16 cellular contexts compared by ENCODE assay signal in genomic region chrX:55357236-55357635, GRCh38.
DNase-seq lines count a peak whose midpoint lies in the region; ATAC-seq and TF ChIP-seq lines count a peak whose summit lies in the region.
"Had no signal": no experiment of that assay in that cellular context is flagged by ENCODE, and none has a peak within 500 bp of the region (broad histone marks: within the 10 kb centered on the region; RNA-seq: fewer than 3 reads in every experiment).

No MANE protein-coding gene starts in this region.

- H3K36me3 ChIP-seq in CD4-positive, CD25-positive, alpha-beta regulatory T cell (ENCODE audit: control insufficient read depth, insufficient read depth, low read length) = no peaks in the 10 kb centered on the region
- H3K36me3 ChIP-seq in CD8-positive, alpha-beta T cell (ENCODE audit: insufficient read depth, low read length) = no peaks in the 10 kb centered on the region
- H3K36me3 ChIP-seq in naive thymus-derived CD4-positive, alpha-beta T cell (ENCODE audit: control insufficient read depth in 2 of 3, insufficient read depth in 3 of 3, low read length in 3 of 3) = no peaks in the 10 kb centered on the region
- no peaks in the 10 kb centered on the region for H3K36me3 ChIP-seq in A673 (ENCODE audit: insufficient read depth, low read length, poor library complexity, severe bottlenecking)
- H3K36me3 ChIP-seq: BLaER1 treated with 17β-estradiol and CSF1 and Interleukin-3, amounts not matched to agents 10 nM and 100 nM had no signal

- BruUV-seq in A673 (replicated peaks; lab: Mats Ljungman, UMichigan) = no TSS peak

- H3K9me3 Mint-ChIP-seq in activated naive CD4-positive, alpha-beta T cell treated with anti-CD3 and anti-CD28 coated beads for 36 hours = peaks cover 18% of the 10 kb centered on the region
- peaks cover 0 to 7% (median 5%) of the 10 kb centered on the region in 7 donors for H3K9me3 Mint-ChIP-seq in CD4-positive, CD25-positive, alpha-beta regulatory T cell
- peaks cover 7% of the 10 kb centered on the region for H3K9me3 Mint-ChIP-seq in CD8-positive, alpha-beta T cell
- H3K9me3 Mint-ChIP-seq in naive thymus-derived CD4-positive, alpha-beta T cell = peaks cover 3 to 30% (median 14%) of the 10 kb centered on the region in 11 donors

- intact Hi-C loops in activated naive CD4-positive, alpha-beta T cell treated with anti-CD3 and anti-CD28 coated beads for 36 hours (cut with micrococcal nuclease) = no loop called here
- intact Hi-C loops in CD8-positive, alpha-beta T cell (cut with DNase I, micrococcal nuclease) = loop anchor here in 1 of 2 experiments (10.0 kb wide), 1 partner anchor 62 kb away; no protein-coding TSS in a partner anchor
- intact Hi-C loops in naive thymus-derived CD4-positive, alpha-beta T cell (cut with micrococcal nuclease) = loop anchor here in 1 of 2 donors (1.0 kb wide), 1 partner anchor 40 kb away; no protein-coding TSS in a partner anchor
- intact Hi-C loops in A673 (cut with micrococcal nuclease; ENCODE audit: unreplicated experiment) = no loop called here

- CTCF ChIA-PET in activated naive CD4-positive, alpha-beta T cell treated with anti-CD3 and anti-CD28 coated beads for 36 hours (lab: Charles Lee) = no interaction called here
- CTCF ChIA-PET in CD8-positive, alpha-beta T cell (lab: Charles Lee) = no interaction called here
- CTCF ChIA-PET in naive thymus-derived CD4-positive, alpha-beta T cell (lab: Charles Lee) = interaction anchor here (1.0 kb wide), 1 partner anchor 14 kb away, joined by 3 read pairs; no protein-coding TSS in a partner anchor
- CTCF ChIA-PET in A673 (lab: Charles Lee) = no interaction called here

- DNase-seq in activated naive CD4-positive, alpha-beta T cell treated with anti-CD3 and anti-CD28 coated beads for 36 hours = no peak
- DNase-seq in activated naive CD4-positive, alpha-beta T cell treated with anti-CD3 and anti-CD28 coated beads, Interleukin-2, amount 50 U/mL, for 16 hours = no peak
- peak in 2 of 3 donors; percentile 21 to 42 for DNase-seq in CD4-positive, CD25-positive, alpha-beta regulatory T cell
- DNase-seq in CD8-positive, alpha-beta T cell = no peak
- peak in 7 of 9 donors; percentile 15 to 50 (median 33) for DNase-seq in naive thymus-derived CD4-positive, alpha-beta T cell
- no peak for DNase-seq in A673 (ENCODE audit: low spot score)
- DNase-seq: 8988T, Calu3, DND-41, EL, GM23248, HCEC 1CT had no signal

- H3K4me3 Mint-ChIP-seq in activated naive CD4-positive, alpha-beta T cell treated with anti-CD3 and anti-CD28 coated beads for 36 hours = no peak overlapping the region
- H3K4me3 Mint-ChIP-seq in CD4-positive, CD25-positive, alpha-beta regulatory T cell = peak overlapping the region in 3 of 4 donors; percentile 19 to 51 (median 41)
- H3K4me3 Mint-ChIP-seq in CD8-positive, alpha-beta T cell = no peak overlapping the region
- peak overlapping the region in 8 of 10 donors; percentile 15 to 64 (median 40) for H3K4me3 Mint-ChIP-seq in naive thymus-derived CD4-positive, alpha-beta T cell
- H3K4me3 Mint-ChIP-seq: B cell had no signal

- no peaks in the 10 kb centered on the region for H3K9me3 ChIP-seq in CD4-positive, CD25-positive, alpha-beta regulatory T cell (ENCODE audit: control insufficient read depth in 2 of 2, low read length in 2 of 2)
- H3K9me3 ChIP-seq in CD8-positive, alpha-beta T cell (ENCODE audit: low read length) = no peaks in the 10 kb centered on the region
- no peaks in the 10 kb centered on the region for H3K9me3 ChIP-seq in naive thymus-derived CD4-positive, alpha-beta T cell (ENCODE audit: control insufficient read depth in 2 of 3, low read length in 3 of 3)
- no peaks in the 10 kb centered on the region for H3K9me3 ChIP-seq in A673 (ENCODE audit: low read depth, low read length, poor library complexity, severe bottlenecking)

- POLR2A ChIA-PET in CD8-positive, alpha-beta T cell (lab: Charles Lee) = no interaction called here
- POLR2A ChIA-PET in naive thymus-derived CD4-positive, alpha-beta T cell (lab: Charles Lee) = interaction anchor here (1.7 kb wide), 1 partner anchor 95 kb away, joined by 4 read pairs; the partner anchor contains the start of gene MAGEH1
- POLR2A ChIA-PET in A673 (lab: Charles Lee; ENCODE audit: low non-redundant PET) = no interaction called here

- peaks cover 19% of the 10 kb centered on the region for H3K4me1 Mint-ChIP-seq in activated naive CD4-positive, alpha-beta T cell treated with anti-CD3 and anti-CD28 coated beads for 36 hours (ENCODE audit: low read depth)
- peaks cover 0 to 17% (median 4%) of the 10 kb centered on the region in 4 donors for H3K4me1 Mint-ChIP-seq in CD4-positive, CD25-positive, alpha-beta regulatory T cell
- peaks cover 12% of the 10 kb centered on the region for H3K4me1 Mint-ChIP-seq in CD8-positive, alpha-beta T cell (ENCODE audit: low read depth)
- H3K4me1 Mint-ChIP-seq in naive thymus-derived CD4-positive, alpha-beta T cell = peaks cover 6 to 21% (median 12%) of the 10 kb centered on the region in 7 donors
- H3K4me1 Mint-ChIP-seq: B cell had no signal

- H3K27ac Mint-ChIP-seq in activated naive CD4-positive, alpha-beta T cell treated with anti-CD3 and anti-CD28 coated beads for 36 hours = peak overlapping the region; percentile 46
- peak overlapping the region in 1 of 3 donors; percentile 21 for H3K27ac Mint-ChIP-seq in CD4-positive, CD25-positive, alpha-beta regulatory T cell
- H3K27ac Mint-ChIP-seq in CD8-positive, alpha-beta T cell = peak overlapping the region; percentile 75
- peak overlapping the region in 8 of 9 donors; percentile 11 to 91 (median 72) for H3K27ac Mint-ChIP-seq in naive thymus-derived CD4-positive, alpha-beta T cell
- H3K27ac Mint-ChIP-seq: B cell had no signal

- no peak for TF ChIP-seq CTCF in CD8-positive, alpha-beta T cell (IDR thresholded peaks at IDR 0.05)
- TF ChIP-seq CTCF in A673 (conservative IDR thresholded peaks at IDR 0.05; ENCODE audit: low read depth, low read length) = no peak

- H3K4me3 ChIP-seq in CD4-positive, CD25-positive, alpha-beta regulatory T cell (ENCODE audit: low read depth, low read length) = no peak overlapping the region
- no peak overlapping the region for H3K4me3 ChIP-seq in CD8-positive, alpha-beta T cell (ENCODE audit: low read depth, low read length)
- no peak overlapping the region for H3K4me3 ChIP-seq in naive thymus-derived CD4-positive, alpha-beta T cell (ENCODE audit: low read length)
- no peak overlapping the region for H3K4me3 ChIP-seq in A673 (ENCODE audit: low read depth, low read length, poor library complexity, severe bottlenecking)
- H3K4me3 ChIP-seq: BLaER1 treated with 17β-estradiol and CSF1 and Interleukin-3, amounts not matched to agents 10 nM and 100 nM; GM12878; GM23248 had no signal

- peaks cover 6% of the 10 kb centered on the region for H3K4me1 ChIP-seq in CD4-positive, CD25-positive, alpha-beta regulatory T cell (ENCODE audit: control insufficient read depth, insufficient read depth, low read length, poor library complexity, severe bottlenecking)
- H3K4me1 ChIP-seq in CD8-positive, alpha-beta T cell (ENCODE audit: insufficient read depth, low read length) = peaks cover 17% of the 10 kb centered on the region
- peaks cover 0 to 9% of the 10 kb centered on the region in 2 donors for H3K4me1 ChIP-seq in naive thymus-derived CD4-positive, alpha-beta T cell (ENCODE audit: control insufficient read depth in 2 of 2, insufficient read depth in 2 of 2, low read length in 2 of 2)
- H3K4me1 ChIP-seq in A673 (ENCODE audit: insufficient read depth, low read length, poor library complexity, severe bottlenecking) = no peaks in the 10 kb centered on the region
- H3K4me1 ChIP-seq: BLaER1 treated with 17β-estradiol and CSF1 and Interleukin-3, amounts not matched to agents 10 nM and 100 nM had no signal

- no peak for ATAC-seq in CD4-positive, CD25-positive, alpha-beta regulatory T cell (ENCODE audit: low read depth in 2 of 2)
- peak; percentile 38 for ATAC-seq in CD8-positive, alpha-beta T cell
- peak; percentile 44 for ATAC-seq in naive thymus-derived CD4-positive, alpha-beta T cell
- ATAC-seq in GM21423 (IDR thresholded peaks at IDR 0.05; ENCODE audit: unreplicated experiment) = no peak
- ATAC-seq: GM12878 had no signal

- no peaks in the 10 kb centered on the region for H3K27me3 ChIP-seq in CD4-positive, CD25-positive, alpha-beta regulatory T cell (ENCODE audit: control insufficient read depth, insufficient read depth, low read length)
- H3K27me3 ChIP-seq in CD8-positive, alpha-beta T cell (ENCODE audit: insufficient read depth, low read length) = no peaks in the 10 kb centered on the region
- no peaks in the 10 kb centered on the region for H3K27me3 ChIP-seq in naive thymus-derived CD4-positive, alpha-beta T cell (ENCODE audit: control insufficient read depth in 2 of 2, insufficient read depth in 2 of 2, low read length in 2 of 2)
- H3K27me3 ChIP-seq in A673 (replicated peaks; ENCODE audit: insufficient read depth, low read depth, low read length, poor library complexity) = no peaks in the 10 kb centered on the region

- no peak overlapping the region for H3K27ac ChIP-seq in CD4-positive, CD25-positive, alpha-beta regulatory T cell (ENCODE audit: insufficient read depth, low read length, poor library complexity, severe bottlenecking)
- no peak overlapping the region for H3K27ac ChIP-seq in CD8-positive, alpha-beta T cell (ENCODE audit: low read depth, low read length)
- no peak overlapping the region for H3K27ac ChIP-seq in naive thymus-derived CD4-positive, alpha-beta T cell (ENCODE audit: low read depth, low read length)
- no peak overlapping the region for H3K27ac ChIP-seq in A673 (ENCODE audit: low read depth, low read length, poor library complexity, severe bottlenecking)
- H3K27ac ChIP-seq: BLaER1 treated with 17β-estradiol and CSF1 and Interleukin-3, amounts not matched to agents 10 nM and 100 nM; GM23248 had no signal

- H3K27me3 Mint-ChIP-seq in activated naive CD4-positive, alpha-beta T cell treated with anti-CD3 and anti-CD28 coated beads for 36 hours (ENCODE audit: low read depth) = no peaks in the 10 kb centered on the region
- H3K27me3 Mint-ChIP-seq in CD4-positive, CD25-positive, alpha-beta regulatory T cell = peaks cover 3% of the 10 kb centered on the region
- no peaks in the 10 kb centered on the region for H3K27me3 Mint-ChIP-seq in CD8-positive, alpha-beta T cell (ENCODE audit: low read depth)
- peaks cover 0 to 4% (median 0%) of the 10 kb centered on the region in 5 donors for H3K27me3 Mint-ChIP-seq in naive thymus-derived CD4-positive, alpha-beta T cell

- H3K36me3 Mint-ChIP-seq in activated naive CD4-positive, alpha-beta T cell treated with anti-CD3 and anti-CD28 coated beads for 36 hours (ENCODE audit: low read depth) = peaks cover 6% of the 10 kb centered on the region
- H3K36me3 Mint-ChIP-seq in CD4-positive, CD25-positive, alpha-beta regulatory T cell = no peaks in the 10 kb centered on the region
- peaks cover 7% of the 10 kb centered on the region for H3K36me3 Mint-ChIP-seq in CD8-positive, alpha-beta T cell
- peaks cover 0 to 10% (median 6%) of the 10 kb centered on the region in 5 donors for H3K36me3 Mint-ChIP-seq in naive thymus-derived CD4-positive, alpha-beta T cell

Comparison
In these comparisons a context has a peak if more than half of its experiments do, and no peak if none do; other contexts are left out.
1. DNase-seq: peak in CD4-positive, CD25-positive, alpha-beta regulatory T cell (2 of 3) and naive thymus-derived CD4-positive, alpha-beta T cell (7 of 9); none in activated naive CD4-positive, alpha-beta T cell treated with anti-CD3 and anti-CD28 coated beads for 36 hours (single experiment), activated naive CD4-positive, alpha-beta T cell treated with anti-CD3 and anti-CD28 coated beads, Interleukin-2, amount 50 U/mL, for 16 hours (single experiment), CD8-positive, alpha-beta T cell (0 of 7) and A673 (single experiment).
2. H3K4me3 Mint-ChIP-seq: peak in CD4-positive, CD25-positive, alpha-beta regulatory T cell (3 of 4) and naive thymus-derived CD4-positive, alpha-beta T cell (8 of 10); none in activated naive CD4-positive, alpha-beta T cell treated with anti-CD3 and anti-CD28 coated beads for 36 hours (single experiment) and CD8-positive, alpha-beta T cell (single experiment).
3. ATAC-seq: peak in CD8-positive, alpha-beta T cell (single experiment) and naive thymus-derived CD4-positive, alpha-beta T cell (single experiment); none in CD4-positive, CD25-positive, alpha-beta regulatory T cell (0 of 2) and GM21423 (single experiment).